Comparison of ENCODE assay signal across 21 cellular contexts in genomic region chr9:35714579-35715252, GRCh38. TPM values are rescaled to one million over a fixed set of nuclear protein-coding genes. Genes with fewer than 3 reads are reported as not detected.
DNase-seq lines count a peak whose midpoint lies in the region; ATAC-seq and TF ChIP-seq lines count a peak whose summit lies in the region.
"Had no signal": no experiment of that assay in that cellular context is flagged by ENCODE, and none has a peak within 500 bp of the region (broad histone marks: within the 10 kb centered on the region; RNA-seq: fewer than 3 reads in every experiment).

No MANE protein-coding gene starts in this region.

- H3K4me2 ChIP-seq in OCI-LY7 (ENCODE audit: low read length), result no peak overlapping the region
- H3K4me2 ChIP-seq: SK-N-SH had no signal

- H3K27me3 Mint-ChIP-seq in CD14-positive monocyte (ENCODE audit: low read depth in 3 of 3), result peaks cover 0 to 2% (median 0%) of the 10 kb centered on the region in 3 donors
- H3K27me3 Mint-ChIP-seq in natural killer cell treated with Interleukin-12 subunit alpha and Interleukin-12 subunit beta and Interleukin-15 and Interleukin-18, amount 100 ng/mL, for 72 hours, result no peaks in the 10 kb centered on the region

- no peaks in the 10 kb centered on the region for H3K27me3 ChIP-seq in HUES6 (ENCODE audit: control insufficient read depth, insufficient read depth, low read length)
- H3K27me3 ChIP-seq: Peyer's patch, spleen had no signal

- no peak overlapping the region for H3K27ac ChIP-seq in HUES6 (ENCODE audit: low read depth, low read length)
- H3K27ac ChIP-seq in OCI-LY7 (ENCODE audit: low read depth, low read length, poor library complexity, severe bottlenecking), result no peak overlapping the region
- H3K27ac ChIP-seq: Peyer's patch, psoas muscle had no signal

- peaks cover 0 to 92% of the 10 kb centered on the region in 2 donors for H3K36me3 Mint-ChIP-seq in CD14-positive monocyte
- peaks cover 51% of the 10 kb centered on the region for H3K36me3 Mint-ChIP-seq in natural killer cell treated with Interleukin-12 subunit alpha and Interleukin-12 subunit beta and Interleukin-15 and Interleukin-18, amount 100 ng/mL, for 72 hours

- H3K9me3 Mint-ChIP-seq in CD14-positive monocyte, result no peaks in the 10 kb centered on the region
- no peaks in the 10 kb centered on the region for H3K9me3 Mint-ChIP-seq in natural killer cell treated with Interleukin-12 subunit alpha and Interleukin-12 subunit beta and Interleukin-15 and Interleukin-18, amount 100 ng/mL, for 72 hours
- H3K9me3 Mint-ChIP-seq: nephron had no signal

- peak overlapping the region in 4 of 7 donors; percentile 11 to 55 (median 30) for H3K27ac Mint-ChIP-seq in CD14-positive monocyte
- peak overlapping the region; percentile 27 to 80 for H3K27ac Mint-ChIP-seq in natural killer cell treated with Interleukin-12 subunit alpha and Interleukin-12 subunit beta and Interleukin-15 and Interleukin-18, amount 100 ng/mL, for 72 hours

- peak overlapping the region; percentile 29 for H3K9ac ChIP-seq in HUES6 (ENCODE audit: low read length)
- H3K9ac ChIP-seq: SK-N-SH had no signal

- CTCF ChIA-PET in OCI-LY7 (lab: Charles Lee; ENCODE audit: unreplicated experiment), result interaction anchor here (1.2 to 1.5 kb wide), 3 partner anchors 14 to 51 kb away, joined by 3 to 6 read pairs (median 3); no protein-coding TSS in a partner anchor

- H3K4me3 Mint-ChIP-seq in CD14-positive monocyte, result no peak overlapping the region
- H3K4me3 Mint-ChIP-seq in natural killer cell treated with Interleukin-12 subunit alpha and Interleukin-12 subunit beta and Interleukin-15 and Interleukin-18, amount 100 ng/mL, for 72 hours, result no peak overlapping the region
- H3K4me3 Mint-ChIP-seq: nephron had no signal

- peaks cover 95% of the 10 kb centered on the region for H3K36me3 ChIP-seq in HUES6 (ENCODE audit: control insufficient read depth, insufficient read depth, low read length)
- H3K36me3 ChIP-seq in OCI-LY7 (ENCODE audit: insufficient read depth, low read length), result peaks cover 97% of the 10 kb centered on the region

- H3K4me3 ChIP-seq in HUES6 (ENCODE audit: low read depth, low read length), result no peak overlapping the region
- H3K4me3 ChIP-seq in OCI-LY7 (ENCODE audit: low read depth, low read length, poor library complexity, severe bottlenecking), result no peak overlapping the region
- H3K4me3 ChIP-seq: HAP-1, Peyer's patch, psoas muscle, spleen had no signal

- ATAC-seq in natural killer cell treated with Interleukin-12 subunit alpha and Interleukin-12 subunit beta and Interleukin-15 and Interleukin-18, amount 100 ng/mL, for 72 hours, result no peak
- no peak for ATAC-seq in HG03095 (IDR thresholded peaks at IDR 0.05; ENCODE audit: unreplicated experiment)
- ATAC-seq: psoas muscle had no signal

- no peak overlapping the region for H2AFZ ChIP-seq in OCI-LY7 (ENCODE audit: low read length)

- H3K79me2 ChIP-seq in OCI-LY7 (ENCODE audit: insufficient read depth, low read depth, low read length), result no peaks in the 10 kb centered on the region

- TF ChIP-seq CTCF in CD14-positive monocyte (IDR thresholded peaks at IDR 0.05) (no peak), OCI-LY7 (conservative IDR thresholded peaks at IDR 0.05; ENCODE audit: low read length) (no peak)

- H3K9me2 ChIP-seq in OCI-LY7 (ENCODE audit: insufficient read depth, low read length), result no peaks in the 10 kb centered on the region
- H3K9me2 ChIP-seq: SK-N-SH had no signal

- no peaks in the 10 kb centered on the region for H4K20me1 ChIP-seq in OCI-LY7 (ENCODE audit: insufficient read depth, low read length)

- DNase-seq in CD14-positive monocyte (ENCODE audit: low spot score) (no peak), ecto neural progenitor cell (ENCODE audit: low spot score) (peak; percentile 24), OCI-LY7 (ENCODE audit: low spot score) (no peak), NOMO-1 treated with DMSO at 0.1 percent for 48 hours (lab: John Stamatoyannopoulos, UW; ENCODE audit: unreplicated experiment) (no peak), SIG-M5 treated with dmso at 0.1 percent for 504 hours (lab: John Stamatoyannopoulos, UW; ENCODE audit: unreplicated experiment) (no peak)
- DNase-seq in natural killer cell treated with Interleukin-12 subunit alpha and Interleukin-12 subunit beta and Interleukin-15 and Interleukin-18, amount 100 ng/mL, for 72 hours (ENCODE audit: low spot score), result peak; percentile 18
- DNase-seq: ACHN; activated CD4-positive, alpha-beta T cell treated with anti-CD3 and anti-CD28 coated beads for 1 hour; activated effector memory CD4-positive, alpha-beta T cell treated with anti-CD3 and anti-CD28 coated beads, Interleukin-2, amount 50 U/mL, for 16 hours; GF-D8; hypothalamus; NCI-H1694 treated with DMSO at 0.1 percent for 48 hours; NCI-H82; Peyer's patch; psoas muscle; SK-N-SH; spleen had no signal

- H3K4me1 Mint-ChIP-seq in CD14-positive monocyte, result no peaks in the 10 kb centered on the region
- H3K4me1 Mint-ChIP-seq in natural killer cell treated with Interleukin-12 subunit alpha and Interleukin-12 subunit beta and Interleukin-15 and Interleukin-18, amount 100 ng/mL, for 72 hours (ENCODE audit: low read depth in 2 of 2), result peaks cover 8 to 18% of the 10 kb centered on the region in 2 donors

- H3K4me1 ChIP-seq in HUES6 (ENCODE audit: control insufficient read depth, insufficient read depth, low read length) (peaks cover 3% of the 10 kb centered on the region; the same call in 1 of the 2 replicates), OCI-LY7 (ENCODE audit: insufficient read depth, low read length, poor library complexity, severe bottlenecking) (no peaks in the 10 kb centered on the region)
- H3K4me1 ChIP-seq: HAP-1, psoas muscle had no signal

- no peaks in the 10 kb centered on the region for H3K9me3 ChIP-seq in HUES6 (ENCODE audit: control insufficient read depth, insufficient read depth, low read depth, low read length)
- H3K9me3 ChIP-seq in OCI-LY7 (ENCODE audit: low read length), result no peaks in the 10 kb centered on the region
- H3K9me3 ChIP-seq: HAP-1, Peyer's patch, psoas muscle, SK-N-SH, spleen had no signal

- POLR2A ChIA-PET in OCI-LY7 (lab: Charles Lee), result interaction anchor here (1.0 kb wide), 1 partner anchor 103 kb away, joined by 3 read pairs; no protein-coding TSS in a partner anchor

- intact Hi-C loops in CD14-positive monocyte (cut with micrococcal nuclease), result no loop called here
- intact Hi-C loops in OCI-LY7 (cut with micrococcal nuclease; ENCODE audit: unreplicated experiment), result no loop called here

- no TSS peak for BruUV-seq in OCI-LY7 (replicated peaks; lab: Mats Ljungman, UMichigan)

RNA-seq across cellular contexts. Expression of gene TLN1, which starts 17.3 kb away (rescaled TPM):
- 10 to 100 TPM; 46.6 to 93.0 TPM for polyA plus RNA-seq in CD14-positive monocyte
- total RNA-seq in natural killer cell treated with Interleukin-12 subunit alpha and Interleukin-12 subunit beta and Interleukin-15 and Interleukin-18, amount 100 ng/mL, for 72 hours, result 100 to 1,000 TPM; 490 to 539 TPM
- 87.5 and 98.8 TPM in 2 replicates for total RNA-seq in OCI-LY7 (2014; rRNA removed; shearing (Covaris generic))
- 169 and 177 TPM in 2 replicates for total RNA-seq in OCI-LY7 (2022)

RNA-seq across cellular contexts. Expression of gene CREB3, which starts 17.8 kb away (rescaled TPM):
- 10 to 100 TPM; 32.2 to 38.7 TPM for polyA plus RNA-seq in CD14-positive monocyte
- 10 to 100 TPM; 29.4 to 35.7 TPM for total RNA-seq in natural killer cell treated with Interleukin-12 subunit alpha and Interleukin-12 subunit beta and Interleukin-15 and Interleukin-18, amount 100 ng/mL, for 72 hours
- 16.8 and 18.2 TPM in 2 replicates for total RNA-seq in OCI-LY7 (2014; rRNA removed; shearing (Covaris generic))
- 21.9 and 23.0 TPM in 2 replicates for total RNA-seq in OCI-LY7 (2022)

RNA-seq across cellular contexts. Expression of gene TPM2, which starts 25.0 kb away (rescaled TPM):
- not detected for polyA plus RNA-seq in CD14-positive monocyte
- 1 to 10 TPM; 1.4 to 5.9 TPM for total RNA-seq in natural killer cell treated with Interleukin-12 subunit alpha and Interleukin-12 subunit beta and Interleukin-15 and Interleukin-18, amount 100 ng/mL, for 72 hours
- total RNA-seq in OCI-LY7 (2014; rRNA removed; shearing (Covaris generic)), result 0.44 TPM in 1 of 2 replicates, not detected in the other
- 2.5 and 3.8 TPM in 2 replicates for total RNA-seq in OCI-LY7 (2022)

RNA-seq across cellular contexts. Expression of gene GBA2, which starts 34.3 kb away (rescaled TPM):
- 10 to 100 TPM; 18.1 to 26.4 TPM for polyA plus RNA-seq in CD14-positive monocyte
- total RNA-seq in natural killer cell treated with Interleukin-12 subunit alpha and Interleukin-12 subunit beta and Interleukin-15 and Interleukin-18, amount 100 ng/mL, for 72 hours, result 10 to 100 TPM; 68.4 to 81.4 TPM
- 66.0 and 75.4 TPM in 2 replicates for total RNA-seq in OCI-LY7 (2014; rRNA removed; shearing (Covaris generic))
- total RNA-seq in OCI-LY7 (2022), result 68.2 and 70.4 TPM in 2 replicates

RNA-seq across cellular contexts. Expression of gene RGP1, which starts 34.4 kb away (rescaled TPM):
- 1 to 10 TPM; 2.3 to 3.3 TPM for polyA plus RNA-seq in CD14-positive monocyte
- total RNA-seq in natural killer cell treated with Interleukin-12 subunit alpha and Interleukin-12 subunit beta and Interleukin-15 and Interleukin-18, amount 100 ng/mL, for 72 hours, result 10 to 100 TPM; 17.9 to 19.6 TPM
- 12.3 and 13.5 TPM in 2 replicates for total RNA-seq in OCI-LY7 (2014; rRNA removed; shearing (Covaris generic))
- 27.1 and 31.3 TPM in 2 replicates for total RNA-seq in OCI-LY7 (2022)

Comparison
In these comparisons a context has a peak if more than half of its experiments do, and no peak if none do; other contexts are left out.
1. DNase-seq: peak in ecto neural progenitor cell (single experiment) and natural killer cell treated with Interleukin-12 subunit alpha and Interleukin-12 subunit beta and Interleukin-15 and Interleukin-18, amount 100 ng/mL, for 72 hours (single experiment); none in CD14-positive monocyte (single experiment), OCI-LY7 (single experiment), NOMO-1 treated with DMSO at 0.1 percent for 48 hours (single experiment) and SIG-M5 treated with dmso at 0.1 percent for 504 hours (single experiment).